ENCODE assay signal across 27 cellular contexts in the genomic region with DNA sequence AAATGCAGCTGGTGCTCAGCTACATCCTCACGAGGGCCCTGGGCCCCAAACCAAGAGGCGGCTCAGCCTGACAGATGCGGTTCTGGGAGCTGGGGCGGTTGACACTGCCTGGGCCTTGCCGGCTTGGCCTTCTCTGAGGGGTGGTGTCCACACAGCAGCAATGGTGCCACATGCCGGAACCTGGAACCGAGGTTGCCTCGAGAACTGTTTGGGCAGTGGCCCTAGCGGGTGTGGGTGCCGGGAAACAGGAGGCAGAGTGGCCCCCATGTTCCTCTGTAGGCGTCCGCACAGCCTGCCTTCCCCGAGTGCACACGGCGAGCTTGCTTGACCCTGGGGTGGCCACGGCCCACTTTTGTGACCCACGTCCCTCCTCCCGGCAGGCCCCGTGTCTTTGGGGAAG. TPM values are rescaled to one million over a fixed set of nuclear protein-coding genes. Genes with fewer than 3 reads are reported as not detected.
DNase-seq lines count a peak whose midpoint lies in the region; FAIRE-seq and TF ChIP-seq lines count a peak whose summit lies in the region.
"Had no signal": no experiment of that assay in that cellular context is flagged by ENCODE, and none has a peak within 500 bp of the region (broad histone marks: within the 10 kb centered on the region; RNA-seq: fewer than 3 reads in every experiment).

No MANE protein-coding gene starts in this region.

- no peak overlapping the region for H3K27ac Mint-ChIP-seq in activated naive CD4-positive, alpha-beta T cell treated with anti-CD3 and anti-CD28 coated beads, Interleukin-2, amount 10 ng/mL, durations not matched to agents 7 days and 5 days
- H3K27ac Mint-ChIP-seq: T-helper 1 cell treated with Interleukin-12 subunit alpha and Interleukin-12 subunit beta and Interleukin-4 antibody, amounts not matched to agents 30 μg/mL and 1 μg/mL, for 36 hours had no signal

- H2BK5ac ChIP-seq in mesenchymal stem cell (ENCODE audit: low read depth, low read length, poor library complexity, severe bottlenecking), result no peak overlapping the region

- H3K27me3 Mint-ChIP-seq in activated naive CD4-positive, alpha-beta T cell treated with anti-CD3 and anti-CD28 coated beads, Interleukin-2, amount 10 ng/mL, durations not matched to agents 7 days and 5 days, result peaks cover 48% of the 10 kb centered on the region

- TF ChIP-seq CTCF in KMS-11 (conservative IDR thresholded peaks at IDR 0.05; ENCODE audit: low read depth, low read length) (no peak), mammary epithelial cell (conservative IDR thresholded peaks at IDR 0.05 in 1 of 2, IDR thresholded peaks at IDR 0.05 in 1 of 2; ENCODE audit: extremely low read depth in 1 of 2, insufficient read depth in 1 of 2, low read depth in 1 of 2, low read length in 2 of 2) (no peak)

- in situ Hi-C loops in mammary epithelial cell (cut with MboI; ENCODE audit: low sequenced_read_pairs in 2 of 2), result loop anchor here in 1 of 2 donors (25.0 kb wide), 1 partner anchor 202 kb away; no protein-coding TSS in a partner anchor

- H3K9me3 Mint-ChIP-seq in activated naive CD4-positive, alpha-beta T cell treated with anti-CD3 and anti-CD28 coated beads, Interleukin-2, amount 10 ng/mL, durations not matched to agents 7 days and 5 days, result peaks cover 12% of the 10 kb centered on the region
- H3K9me3 Mint-ChIP-seq: T-helper 1 cell treated with Interleukin-12 subunit alpha and Interleukin-12 subunit beta and Interleukin-4 antibody, amounts not matched to agents 30 μg/mL and 1 μg/mL, for 36 hours had no signal

- dilution Hi-C loops in mammary epithelial cell (cut with HindIII; ENCODE audit: low sequenced_read_pairs), result no loop called here

- H4K20me1 ChIP-seq in BLaER1, result no peaks in the 10 kb centered on the region
- H4K20me1 ChIP-seq in KMS-11 (ENCODE audit: insufficient read depth), result no peaks in the 10 kb centered on the region
- no peaks in the 10 kb centered on the region for H4K20me1 ChIP-seq in mammary epithelial cell (ENCODE audit: insufficient read depth, low read length)

- no peak overlapping the region for H3K14ac ChIP-seq in mesenchymal stem cell (ENCODE audit: low read length in 2 of 2)

- H3K4me1 ChIP-seq in BLaER1, result peaks cover 97% of the 10 kb centered on the region
- H3K4me1 ChIP-seq in KMS-11 (ENCODE audit: low read depth, poor library complexity, severe bottlenecking), result peaks cover 60% of the 10 kb centered on the region
- peaks cover 16% of the 10 kb centered on the region for H3K4me1 ChIP-seq in mammary epithelial cell (ENCODE audit: insufficient read depth, low read length)
- H3K4me1 ChIP-seq in mesenchymal stem cell (ENCODE audit: control insufficient read depth, insufficient read depth, low read depth, low read length), result peaks cover 6% of the 10 kb centered on the region
- H3K4me1 ChIP-seq in small intestine (ENCODE audit: control insufficient read depth in 2 of 2, insufficient read depth in 1 of 2, low read depth in 1 of 2, low read length in 1 of 2), result no peaks in the 10 kb centered on the region

- no peak overlapping the region for H3K4ac ChIP-seq in mesenchymal stem cell (ENCODE audit: low read depth in 1 of 2, low read length in 2 of 2)

- no peak overlapping the region for H4K8ac ChIP-seq in mesenchymal stem cell (ENCODE audit: low read length)

- H2AK5ac ChIP-seq in mesenchymal stem cell (ENCODE audit: low read length, severe bottlenecking), result no peak overlapping the region

- intact Hi-C loops in mammary epithelial cell (cut with micrococcal nuclease), result no loop called here

- no peak overlapping the region for H3K18ac ChIP-seq in mesenchymal stem cell (ENCODE audit: low read depth in 1 of 2, low read length in 2 of 2)

- no peaks in the 10 kb centered on the region for H3K79me1 ChIP-seq in mesenchymal stem cell (replicated peaks; ENCODE audit: low read length, poor library complexity, severe bottlenecking)

- WGBS in mammary epithelial cell (ENCODE audit: low coverage, missing lambda C conversion rate), result 71% methylated on average over 16 of the region's 19 CpGs
- WGBS in mesenchymal stem cell, result 91% methylated on average over 19 of the region's 19 CpGs
- WGBS in small intestine, 3 donors, result 87 to 94% (median 89%) methylated on average over 19 of the region's 19 CpGs

- H3K36me3 ChIP-seq in BLaER1, result no peaks in the 10 kb centered on the region
- no peaks in the 10 kb centered on the region for H3K36me3 ChIP-seq in KMS-11 (ENCODE audit: insufficient read depth)
- no peaks in the 10 kb centered on the region for H3K36me3 ChIP-seq in mammary epithelial cell (ENCODE audit: insufficient read depth, low read length)
- no peaks in the 10 kb centered on the region for H3K36me3 ChIP-seq in mesenchymal stem cell (ENCODE audit: control insufficient read depth in 1 of 2, insufficient read depth in 2 of 2, low read depth in 1 of 2, low read length in 2 of 2)
- H3K36me3 ChIP-seq in small intestine (ENCODE audit: control insufficient read depth in 2 of 2, insufficient read depth in 2 of 2, low read length in 2 of 2), result no peaks in the 10 kb centered on the region

- peak overlapping the region; percentile 88 for H3K4me2 ChIP-seq in BLaER1
- peak overlapping the region; percentile 49; the same call in 1 of the 2 replicates for H3K4me2 ChIP-seq in KMS-11
- H3K4me2 ChIP-seq in mammary epithelial cell (ENCODE audit: insufficient read depth, low read depth, low read length), result peak overlapping the region; percentile 15
- H3K4me2 ChIP-seq in mesenchymal stem cell (ENCODE audit: low read length, poor library complexity, severe bottlenecking), result no peak overlapping the region
- H3K4me2 ChIP-seq: PC-9 had no signal

- peak overlapping the region; percentile 13 for H2BK15ac ChIP-seq in mesenchymal stem cell (ENCODE audit: low read depth, poor library complexity, severe bottlenecking)

- H3K4me1 Mint-ChIP-seq in activated naive CD4-positive, alpha-beta T cell treated with anti-CD3 and anti-CD28 coated beads, Interleukin-2, amount 10 ng/mL, durations not matched to agents 7 days and 5 days, result peaks cover 12% of the 10 kb centered on the region

- H3K27me3 ChIP-seq in BLaER1 (no peaks in the 10 kb centered on the region), KMS-11 (ENCODE audit: insufficient read depth, low read depth) (no peaks in the 10 kb centered on the region), mammary epithelial cell (ENCODE audit: insufficient read depth, low read length) (peaks cover 2% of the 10 kb centered on the region), mesenchymal stem cell (ENCODE audit: control insufficient read depth in 1 of 2, insufficient read depth in 1 of 2, low read length in 2 of 2) (peaks cover 46 to 52% of the 10 kb centered on the region in 2 experiments), small intestine (ENCODE audit: control insufficient read depth in 2 of 2, insufficient read depth in 2 of 2, low read length in 2 of 2) (no peaks in the 10 kb centered on the region)

- no peak overlapping the region for H2BK120ac ChIP-seq in mesenchymal stem cell (ENCODE audit: low read depth, low read length)

- no peak overlapping the region for H2AFZ ChIP-seq in KMS-11 (ENCODE audit: low read depth)
- H2AFZ ChIP-seq in mammary epithelial cell (ENCODE audit: low read depth, low read length), result peak overlapping the region; percentile 47
- no peak overlapping the region for H2AFZ ChIP-seq in mesenchymal stem cell (ENCODE audit: low read depth, low read length)
- H2AFZ ChIP-seq: PC-9 had no signal

- CTCF ChIA-PET in mammary epithelial cell (lab: Charles Lee; ENCODE audit: low non-redundant PET), result no interaction called here
- CTCF ChIA-PET in activated naive CD4-positive, alpha-beta T cell treated with anti-CD3 and anti-CD28 coated beads, Interleukin-2, amount 10 ng/mL, durations not matched to agents 7 days and 5 days (lab: Charles Lee), result interaction anchor here (1.1 to 4.5 kb wide), 6 partner anchors 11 to 216 kb away, joined by 3 to 41 read pairs (median 6); no protein-coding TSS in a partner anchor

- DNase-seq in mammary epithelial cell (no peak), mesenchymal stem cell (no peak), small intestine (no peak), H4 (ENCODE audit: low spot score) (no peak), NOMO-1 treated with dmso at 0.1 percent for 144 hours (lab: John Stamatoyannopoulos, UW; ENCODE audit: unreplicated experiment) (no peak)
- DNase-seq in activated naive CD4-positive, alpha-beta T cell treated with anti-CD3 and anti-CD28 coated beads, Interleukin-2, amount 10 ng/mL, durations not matched to agents 7 days and 5 days, result no peak
- DNase-seq: Calu3, DMS79 treated with DMSO at 0.1 percent for 48 hours, NCI-H1092, NCI-H1417 treated with DMSO at 0.1 percent for 48 hours, NCI-H187, NCI-H2081 treated with DMSO at 0.1 percent for 48 hours, NCI-H2171 treated with DMSO at 0.1 percent for 48 hours, NCI-H345, NCI-H524, NCI-H748 treated with DMSO at 0.1 percent for 48 hours, PC-9, RPMI8226, SIG-M5, SW 1271 had no signal

- no peaks in the 10 kb centered on the region for H3K36me3 Mint-ChIP-seq in activated naive CD4-positive, alpha-beta T cell treated with anti-CD3 and anti-CD28 coated beads, Interleukin-2, amount 10 ng/mL, durations not matched to agents 7 days and 5 days

- H3K9me3 ChIP-seq in BLaER1 (no peaks in the 10 kb centered on the region), mammary epithelial cell (replicated peaks; ENCODE audit: insufficient read depth, low read length) (no peaks in the 10 kb centered on the region), mesenchymal stem cell (ENCODE audit: control insufficient read depth, low read length) (no peaks in the 10 kb centered on the region), small intestine (ENCODE audit: control insufficient read depth, low read depth) (no peaks in the 10 kb centered on the region)
- H3K9me3 ChIP-seq: A549 had no signal

- no peak overlapping the region for H3K4me3 Mint-ChIP-seq in activated naive CD4-positive, alpha-beta T cell treated with anti-CD3 and anti-CD28 coated beads, Interleukin-2, amount 10 ng/mL, durations not matched to agents 7 days and 5 days
- H3K4me3 Mint-ChIP-seq: T-helper 1 cell treated with Interleukin-12 subunit alpha and Interleukin-12 subunit beta and Interleukin-4 antibody, amounts not matched to agents 30 μg/mL and 1 μg/mL, for 36 hours had no signal

- no peak for FAIRE-seq in small intestine (lab: Jason Lieb, UNC)
- FAIRE-seq: A549, GM12892, K562 had no signal

- peak overlapping the region; percentile 5; the same call in 1 of the 2 replicates for H3K4me3 ChIP-seq in BLaER1
- no peak overlapping the region for H3K4me3 ChIP-seq in KMS-11 (IDR thresholded peaks at IDR 0.05; ENCODE audit: insufficient read depth, low read depth, low read length)
- no peak overlapping the region for H3K4me3 ChIP-seq in mammary epithelial cell (replicated peaks in 1 of 3; ENCODE audit: insufficient read depth in 1 of 3, low read depth in 2 of 3, low read length in 3 of 3)
- H3K4me3 ChIP-seq in mesenchymal stem cell (ENCODE audit: insufficient read depth in 1 of 2, low read depth in 1 of 2, low read length in 2 of 2), result no peak overlapping the region
- H3K4me3 ChIP-seq in small intestine (ENCODE audit: low read depth in 1 of 2, low read length in 2 of 2), result no peak overlapping the region
- H3K4me3 ChIP-seq: A549, K562, PC-9, SK-N-MC had no signal

- H3K23ac ChIP-seq in mesenchymal stem cell (ENCODE audit: low read length in 2 of 2), result no peak overlapping the region

- H3K9ac ChIP-seq in BLaER1, result peak overlapping the region; percentile 64
- H3K9ac ChIP-seq in KMS-11, result peak overlapping the region; percentile 3; the same call in 1 of the 2 replicates
- no peak overlapping the region for H3K9ac ChIP-seq in mammary epithelial cell (ENCODE audit: insufficient read depth, low read length)
- H3K9ac ChIP-seq in mesenchymal stem cell (ENCODE audit: low read length), result no peak overlapping the region

- no peak overlapping the region for H4K91ac ChIP-seq in mesenchymal stem cell (ENCODE audit: low read length)

- no TSS peak for BruUV-seq in mammary epithelial cell (replicated peaks; lab: Mats Ljungman, UMichigan)

- H3K27ac ChIP-seq in BLaER1, result peak overlapping the region; percentile 85
- peak overlapping the region; percentile 51 for H3K27ac ChIP-seq in KMS-11
- no peak overlapping the region for H3K27ac ChIP-seq in mammary epithelial cell (ENCODE audit: insufficient read depth, low read depth, low read length)
- no peak overlapping the region for H3K27ac ChIP-seq in mesenchymal stem cell (ENCODE audit: low read length, poor library complexity, severe bottlenecking)
- H3K27ac ChIP-seq in small intestine (ENCODE audit: low read depth in 1 of 2, low read length in 1 of 2), result no peak overlapping the region
- H3K27ac ChIP-seq: A549, PC-9, SK-N-MC had no signal

- H3K79me2 ChIP-seq in KMS-11 (ENCODE audit: insufficient read depth, low read depth) (no peaks in the 10 kb centered on the region), mammary epithelial cell (ENCODE audit: insufficient read depth, low read length) (no peaks in the 10 kb centered on the region)

- H2BK12ac ChIP-seq in mesenchymal stem cell (ENCODE audit: low read length in 2 of 2), result no peak overlapping the region

RNA-seq across cellular contexts. Expression of a gene that starts 27.5 kb away (rescaled TPM):
- 10 to 100 TPM; 10.5 to 21.2 TPM for total RNA-seq in mammary epithelial cell
- polyA plus RNA-seq in mammary epithelial cell, result 6.3 TPM
- polyA minus RNA-seq in mammary epithelial cell, result 17.0 TPM
- polyA plus RNA-seq in mesenchymal stem cell (2013, experiment 1 of 2), result 23.4 TPM
- polyA plus RNA-seq in mesenchymal stem cell (2013, experiment 2 of 2), result 22.9 TPM
- 10 to 100 TPM; 32.7 to 49.2 (median 39.8) TPM for polyA plus RNA-seq in small intestine
- total RNA-seq in H4 (2014; rRNA removed; shearing (Covaris generic)), result 8.8 and 13.8 TPM in 2 replicates

Comparison
In these comparisons a context has a peak if more than half of its experiments do, and no peak if none do; other contexts are left out.
1. H3K27ac ChIP-seq: peak in BLaER1 (single experiment) and KMS-11 (single experiment); none in mammary epithelial cell (single experiment), mesenchymal stem cell (single experiment) and small intestine (0 of 2).
2. H3K9ac ChIP-seq: peak in BLaER1 (single experiment) and KMS-11 (single experiment); none in mammary epithelial cell (single experiment) and mesenchymal stem cell (single experiment).